Comparison of ENCODE assay signal across 12 cellular contexts in the genomic region with DNA sequence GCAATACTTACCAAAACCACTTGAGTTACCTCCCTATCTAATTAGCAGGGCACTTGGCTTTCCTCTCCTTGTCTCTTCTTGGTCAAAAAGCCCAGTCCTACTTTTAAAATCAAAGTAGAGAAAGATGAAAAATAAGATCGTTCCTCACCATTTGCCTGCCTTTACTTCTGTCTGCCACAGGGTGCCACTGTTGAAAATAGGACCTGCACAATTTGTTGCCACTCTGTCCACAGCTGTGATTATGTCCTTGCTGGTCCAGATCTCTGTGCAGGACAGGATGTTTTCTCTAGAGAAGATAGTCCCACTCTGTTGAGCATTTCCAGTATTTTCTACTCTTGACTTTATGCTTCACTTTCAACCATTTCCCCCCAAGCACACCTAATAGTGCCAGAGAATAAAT.
DNase-seq lines count a peak whose midpoint lies in the region; ATAC-seq and TF ChIP-seq lines count a peak whose summit lies in the region.
"Had no signal": no experiment of that assay in that cellular context is flagged by ENCODE, and none has a peak within 500 bp of the region (broad histone marks: within the 10 kb centered on the region; RNA-seq: fewer than 3 reads in every experiment).

No MANE protein-coding gene starts in this region.

- CTCF ChIA-PET in Panc1 (lab: Charles Lee) = no interaction called here

- BruUV-seq in Panc1 (replicated peaks; lab: Mats Ljungman, UMichigan) = no TSS peak

- peaks cover 5 to 13% (median 9%) of the 10 kb centered on the region in 7 donors for H3K9me3 Mint-ChIP-seq in CD14-positive monocyte
- H3K9me3 Mint-ChIP-seq in GM23338 = peaks cover 9% of the 10 kb centered on the region
- H3K9me3 Mint-ChIP-seq: activated naive CD4-positive, alpha-beta T cell treated with anti-CD3 and anti-CD28 coated beads for 36 hours had no signal

- ATAC-seq in GM23338 (peak; percentile 32), Panc1 (no peak), GM21381 (IDR thresholded peaks at IDR 0.05; ENCODE audit: unreplicated experiment) (no peak), HG03159 (IDR thresholded peaks at IDR 0.05; ENCODE audit: unreplicated experiment) (no peak)

- H3K4me3 ChIP-seq in GM23338 (no peak overlapping the region), Panc1 (ENCODE audit: low read depth in 2 of 2, low read length in 2 of 2) (no peak overlapping the region), fibroblast of pulmonary artery (replicated peaks; ENCODE audit: low read depth, low read length) (no peak overlapping the region)
- H3K4me3 ChIP-seq: ovary had no signal

- no peaks in the 10 kb centered on the region for H3K9me2 ChIP-seq in GM23338 (ENCODE audit: insufficient read depth)

- H3K4me3 Mint-ChIP-seq in CD14-positive monocyte (no peak overlapping the region), GM23338 (no peak overlapping the region)
- H3K4me3 Mint-ChIP-seq: activated B cell treated with CpG ODN at 0.5 μM for 24 hours; activated naive CD4-positive, alpha-beta T cell treated with anti-CD3 and anti-CD28 coated beads for 36 hours had no signal

- intact Hi-C loops in CD14-positive monocyte (cut with micrococcal nuclease) (no loop called here), Panc1 (cut with micrococcal nuclease; ENCODE audit: unreplicated experiment) (no loop called here)

- H3K4me1 Mint-ChIP-seq in CD14-positive monocyte (no peaks in the 10 kb centered on the region), GM23338 (peaks cover 18% of the 10 kb centered on the region; the same call in 2 of the 3 replicates)
- H3K4me1 Mint-ChIP-seq: activated B cell treated with CpG ODN at 0.5 μM for 24 hours had no signal

- H3K27ac ChIP-seq in GM23338 (ENCODE audit: low read depth) = no peak overlapping the region
- H3K27ac ChIP-seq in Panc1 (ENCODE audit: low read length) = no peak overlapping the region
- H3K27ac ChIP-seq: ovary had no signal

- no peaks in the 10 kb centered on the region for H4K20me1 ChIP-seq in GM23338 (replicated peaks; ENCODE audit: insufficient read depth)

- DNase-seq in CD14-positive monocyte (ENCODE audit: low spot score) (no peak), GM23338 (ENCODE audit: low spot score) (peak; percentile 47), Panc1 (ENCODE audit: low read depth, low spot score) (no peak), fibroblast of pulmonary artery (ENCODE audit: low read depth) (peak; percentile 8), AG08396 (ENCODE audit: low spot score) (no peak), NCI-H1417 treated with DMSO at 0.1 percent for 48 hours (lab: John Stamatoyannopoulos, UW) (no peak)
- DNase-seq: activated B cell treated with CpG ODN at 0.5 μM for 24 hours; activated naive CD4-positive, alpha-beta T cell treated with anti-CD3 and anti-CD28 coated beads for 36 hours; kidney glomerular epithelial cell; ovary had no signal

- no peaks in the 10 kb centered on the region for H3F3A ChIP-seq in GM23338 (replicated peaks; ENCODE audit: low read depth)

- H3K27ac Mint-ChIP-seq in CD14-positive monocyte (peak overlapping the region in 1 of 7 donors; percentile 29), GM23338 (no peak overlapping the region)
- H3K27ac Mint-ChIP-seq: activated B cell treated with CpG ODN at 0.5 μM for 24 hours; activated naive CD4-positive, alpha-beta T cell treated with anti-CD3 and anti-CD28 coated beads for 36 hours had no signal

- H3K36me3 ChIP-seq in GM23338 (ENCODE audit: insufficient read depth) = peaks cover 3% of the 10 kb centered on the region; the same call in 1 of the 2 replicates
- H3K36me3 ChIP-seq in Panc1 (ENCODE audit: control insufficient read depth, insufficient read depth, low read length) = no peaks in the 10 kb centered on the region
- H3K36me3 ChIP-seq: ovary had no signal

- in situ Hi-C loops in Panc1 (cut with HindIII; ENCODE audit: low pct_unique_long_range_greater_than_20kb, low sequenced_read_pairs) = no loop called here

- POLR2A ChIA-PET in Panc1 (lab: Charles Lee) = no interaction called here

- H3K36me3 Mint-ChIP-seq in CD14-positive monocyte (no peaks in the 10 kb centered on the region), GM23338 (ENCODE audit: low read depth) (peaks cover 9% of the 10 kb centered on the region)

- no peak overlapping the region for H2AFZ ChIP-seq in GM23338

- no peaks in the 10 kb centered on the region for H3K79me2 ChIP-seq in GM23338 (replicated peaks; ENCODE audit: insufficient read depth)

- H3K27me3 ChIP-seq in GM23338 (ENCODE audit: insufficient read depth) (no peaks in the 10 kb centered on the region), Panc1 (ENCODE audit: control insufficient read depth, insufficient read depth, low read length) (no peaks in the 10 kb centered on the region)
- H3K27me3 ChIP-seq: ovary had no signal

- no peaks in the 10 kb centered on the region for H3K9me3 ChIP-seq in Panc1 (ENCODE audit: control insufficient read depth, insufficient read depth, low read depth, low read length)
- H3K9me3 ChIP-seq: ovary had no signal

- TF ChIP-seq CTCF in CD14-positive monocyte (IDR thresholded peaks at IDR 0.05) (peak; percentile 17), GM23338 (conservative IDR thresholded peaks at IDR 0.05; ENCODE audit: low read depth in 2 of 2) (peak; percentile 67 to 74), Panc1 (IDR thresholded peaks at IDR 0.05) (peak; percentile 31; the same call in 1 of the 2 replicates), fibroblast of pulmonary artery (IDR thresholded peaks at IDR 0.05; ENCODE audit: low read length, missing control alignments) (peak; percentile 30)

- H3K4me2 ChIP-seq in GM23338 = no peak overlapping the region

- H3K4me1 ChIP-seq in GM23338 (ENCODE audit: insufficient read depth) = peaks cover 9% of the 10 kb centered on the region; the same call in 1 of the 2 replicates
- no peaks in the 10 kb centered on the region for H3K4me1 ChIP-seq in Panc1 (ENCODE audit: control insufficient read depth, insufficient read depth, low read length)

- H3K27me3 Mint-ChIP-seq in CD14-positive monocyte (ENCODE audit: low read depth in 3 of 3) (no peaks in the 10 kb centered on the region), GM23338 (ENCODE audit: insufficient read depth, low read depth, poor library complexity) (peaks cover 2% of the 10 kb centered on the region)
- H3K27me3 Mint-ChIP-seq: activated B cell treated with CpG ODN at 0.5 μM for 24 hours had no signal

TF ChIP-seq in GM23338, 12 proteins besides CTCF, POLR2A, EP300 and RAD21 (continues in another document):
- TF ChIP-seq JUNB (IDR thresholded peaks at IDR 0.05; ENCODE audit: unreplicated experiment) (no peak), CREB1 (CRISPR knock-in tag; IDR thresholded peaks at IDR 0.05; ENCODE audit: low read depth) (no peak), EZH2phosphoT487 (IDR thresholded peaks at IDR 0.05; ENCODE audit: unreplicated experiment) (no peak), EZH2 (IDR thresholded peaks at IDR 0.05; ENCODE audit: low read depth, unreplicated experiment) (no peak)
- TF ChIP-seq, protein P1, sequence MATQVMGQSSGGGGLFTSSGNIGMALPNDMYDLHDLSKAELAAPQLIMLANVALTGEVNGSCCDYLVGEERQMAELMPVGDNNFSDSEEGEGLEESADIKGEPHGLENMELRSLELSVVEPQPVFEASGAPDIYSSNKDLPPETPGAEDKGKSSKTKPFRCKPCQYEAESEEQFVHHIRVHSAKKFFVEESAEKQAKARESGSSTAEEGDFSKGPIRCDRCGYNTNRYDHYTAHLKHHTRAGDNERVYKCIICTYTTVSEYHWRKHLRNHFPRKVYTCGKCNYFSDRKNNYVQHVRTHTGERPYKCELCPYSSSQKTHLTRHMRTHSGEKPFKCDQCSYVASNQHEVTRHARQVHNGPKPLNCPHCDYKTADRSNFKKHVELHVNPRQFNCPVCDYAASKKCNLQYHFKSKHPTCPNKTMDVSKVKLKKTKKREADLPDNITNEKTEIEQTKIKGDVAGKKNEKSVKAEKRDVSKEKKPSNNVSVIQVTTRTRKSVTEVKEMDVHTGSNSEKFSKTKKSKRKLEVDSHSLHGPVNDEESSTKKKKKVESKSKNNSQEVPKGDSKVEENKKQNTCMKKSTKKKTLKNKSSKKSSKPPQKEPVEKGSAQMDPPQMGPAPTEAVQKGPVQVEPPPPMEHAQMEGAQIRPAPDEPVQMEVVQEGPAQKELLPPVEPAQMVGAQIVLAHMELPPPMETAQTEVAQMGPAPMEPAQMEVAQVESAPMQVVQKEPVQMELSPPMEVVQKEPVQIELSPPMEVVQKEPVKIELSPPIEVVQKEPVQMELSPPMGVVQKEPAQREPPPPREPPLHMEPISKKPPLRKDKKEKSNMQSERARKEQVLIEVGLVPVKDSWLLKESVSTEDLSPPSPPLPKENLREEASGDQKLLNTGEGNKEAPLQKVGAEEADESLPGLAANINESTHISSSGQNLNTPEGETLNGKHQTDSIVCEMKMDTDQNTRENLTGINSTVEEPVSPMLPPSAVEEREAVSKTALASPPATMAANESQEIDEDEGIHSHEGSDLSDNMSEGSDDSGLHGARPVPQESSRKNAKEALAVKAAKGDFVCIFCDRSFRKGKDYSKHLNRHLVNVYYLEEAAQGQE (IDR thresholded peaks at IDR 0.05; ENCODE audit: unreplicated experiment) = no peak

Comparison
In these comparisons a context has a peak if more than half of its experiments do, and no peak if none do; other contexts are left out.
1. DNase-seq: peak in GM23338 (single experiment) and fibroblast of pulmonary artery (single experiment); none in CD14-positive monocyte (single experiment), Panc1 (single experiment), AG08396 (single experiment) and NCI-H1417 treated with DMSO at 0.1 percent for 48 hours (single experiment).
2. CTCF ChIP-seq: peak in every context shown above with its lines; median percentile 70 in GM23338; 31 in Panc1; 30 in fibroblast of pulmonary artery; 17 in CD14-positive monocyte.